ENCODE assay signal across 23 cellular contexts in genomic region chr1:236158719-236159118, GRCh38.
"Had no signal": no experiment of that assay in that cellular context is flagged by ENCODE, and none has a peak within 500 bp of the region (broad histone marks: within the 10 kb centered on the region; RNA-seq: fewer than 3 reads in every experiment).

No MANE protein-coding gene starts in this region.

- H3K27me3 Mint-ChIP-seq: brain had no signal

- DNase-seq: activated CD4-positive, alpha-beta T cell treated with anti-CD3 and anti-CD28 coated beads for 1 hour; activated CD4-positive, alpha-beta T cell treated with anti-CD3 and anti-CD28 coated beads, Interleukin-2, amount 50 U/mL, for 1 hour; activated CD8-positive, alpha-beta T cell treated with anti-CD3 and anti-CD28 coated beads, Interleukin-2, amount 10 ng/mL, durations not matched to agents 7 days and 5 days; caudate nucleus; esophagus squamous epithelium; gastrocnemius medialis; hippocampal formation; kidney glomerular epithelial cell; left lung; pancreas; psoas muscle; right cardiac atrium; stimulated activated CD4-positive, alpha-beta T cell treated with anti-CD3 and anti-CD28 coated beads, Interleukin-12 subunit alpha, Interleukin-12 subunit beta, amount 100 ng/mL, for 4 hours; stimulated activated CD4-positive, alpha-beta T cell treated with anti-CD3 and anti-CD28 coated beads, Interleukin-4, amount 100 ng/mL, for 4 hours; testis; trophoblast cell; WERI-Rb-1 had no signal

- H3K9me3 ChIP-seq: gastrocnemius medialis, pancreas, testis had no signal

- ATAC-seq: activated CD8-positive, alpha-beta T cell treated with anti-CD3 and anti-CD28 coated beads, Interleukin-2, amount 10 ng/mL, durations not matched to agents 7 days and 5 days; activated naive CD4-positive, alpha-beta T cell treated with anti-CD3 and anti-CD28 coated beads, Interleukin-2, amount 50 U/mL, for 72 hours; gastrocnemius medialis; left lung; pancreas; psoas muscle; right cardiac atrium had no signal

- H3K4me3 Mint-ChIP-seq: activated CD8-positive, alpha-beta T cell treated with anti-CD3 and anti-CD28 coated beads, Interleukin-2, amount 10 ng/mL, durations not matched to agents 7 days and 5 days; brain; mesothelial cell of epicardium; nephron had no signal

- H3K27ac Mint-ChIP-seq: activated CD8-positive, alpha-beta T cell treated with anti-CD3 and anti-CD28 coated beads, Interleukin-2, amount 10 ng/mL, durations not matched to agents 7 days and 5 days; brain; mesothelial cell of epicardium had no signal

- H3K27me3 ChIP-seq: esophagus squamous epithelium, gastrocnemius medialis, left lung, pancreas, testis, vagina had no signal

- H3K36me3 ChIP-seq: esophagus squamous epithelium, gastrocnemius medialis, left lung, pancreas, vagina, WERI-Rb-1 had no signal

- H3K4me3 ChIP-seq: esophagus squamous epithelium, gastrocnemius medialis, left lung, lung, pancreas, psoas muscle, testis, vagina had no signal

- H3K4me1 Mint-ChIP-seq: brain, nephron had no signal

- H3K4me1 ChIP-seq: esophagus squamous epithelium, gastrocnemius medialis, pancreas, psoas muscle, testis, vagina had no signal

- H3K27ac ChIP-seq: esophagus squamous epithelium, gastrocnemius medialis, pancreas, psoas muscle, testis, vagina, WERI-Rb-1 had no signal
